23 cellular contexts compared by ENCODE assay signal in the genomic region with DNA sequence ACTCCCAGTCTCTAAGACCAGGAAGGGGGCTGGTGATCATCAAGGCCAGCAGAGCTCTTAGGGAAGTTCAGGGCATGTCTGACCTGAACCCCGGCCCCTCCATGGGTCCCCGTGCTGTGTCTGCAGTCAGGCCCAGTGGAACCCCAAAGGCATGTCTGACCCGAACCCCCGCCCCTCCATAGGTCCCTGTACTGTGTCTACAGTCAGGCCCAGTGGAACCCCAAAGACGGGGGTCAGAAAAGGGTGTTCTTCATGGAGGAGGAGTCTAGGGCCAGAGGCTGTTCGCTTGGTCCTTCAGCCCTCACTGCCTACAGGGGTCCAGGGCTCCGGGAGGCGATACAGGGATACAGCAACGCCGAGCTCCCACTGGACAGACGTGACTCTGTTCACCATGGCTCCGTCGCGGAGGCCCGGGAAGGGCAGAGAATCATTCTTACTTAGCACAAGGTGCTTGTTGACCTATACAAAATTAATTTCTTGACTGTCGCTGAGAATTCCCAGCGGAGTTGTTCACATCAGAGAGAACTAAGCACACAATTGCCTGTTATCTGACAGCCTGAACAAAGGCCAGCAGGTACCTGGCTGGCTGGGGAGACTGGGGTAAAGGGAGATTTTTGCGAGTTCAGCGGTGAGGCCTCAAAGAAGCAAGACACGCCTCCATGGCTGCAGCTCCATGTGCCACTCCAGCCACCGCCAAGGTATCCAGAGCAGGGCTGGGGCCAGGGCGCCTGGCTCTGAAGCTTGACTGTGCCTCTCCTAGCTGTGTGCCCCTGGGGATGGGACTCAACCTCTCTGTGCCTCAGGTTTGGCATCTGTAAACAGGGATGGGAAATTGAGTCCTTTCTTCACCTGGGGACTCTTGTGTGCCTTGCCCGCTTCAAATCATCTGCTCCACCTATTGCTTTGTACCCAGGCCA. TPM values are rescaled to one million over a fixed set of nuclear protein-coding genes. Genes with fewer than 3 reads are reported as not detected.
DNase-seq lines count a peak whose midpoint lies in the region; ATAC-seq and TF ChIP-seq lines count a peak whose summit lies in the region.
"Had no signal": no experiment of that assay in that cellular context is flagged by ENCODE, and none has a peak within 500 bp of the region (broad histone marks: within the 10 kb centered on the region; RNA-seq: fewer than 3 reads in every experiment).

No MANE protein-coding gene starts in this region.

- no peak overlapping the region for H3K23ac ChIP-seq in neuronal stem cell (ENCODE audit: low read depth, low read length, poor library complexity)

- no peaks in the 10 kb centered on the region for H3K36me3 Mint-ChIP-seq in endodermal cell (ENCODE audit: low read depth)

- peak; percentile 19 for DNase-seq in D341Med (ENCODE audit: low spot score)
- DNase-seq in GM10248 (ENCODE audit: extremely low spot score): peak; percentile 6
- peak; percentile 43 for DNase-seq in endodermal cell
- DNase-seq in neuronal stem cell (ENCODE audit: low spot score): no peak
- DNase-seq: ACHN; CD4-positive, alpha-beta T cell; COR-L47; DND-41; IMR-90; MV-4-11; NCI-H1694; NCI-H2081 treated with DMSO at 0.1 percent for 48 hours; NCI-H748 treated with DMSO at 0.1 percent for 48 hours; PC-9; SHP77 treated with DMSO at 0.1 percent for 48 hours had no signal

- H3K4me3 ChIP-seq in endodermal cell (ENCODE audit: low read length) (no peak overlapping the region), neuronal stem cell (ENCODE audit: low read length in 2 of 2) (no peak overlapping the region)
- H3K4me3 ChIP-seq: BLaER1, GM23338, PC-9, SK-N-MC had no signal

- H3K36me3 ChIP-seq in endodermal cell (ENCODE audit: control insufficient read depth, insufficient read depth, low read length) (no peaks in the 10 kb centered on the region), neuronal stem cell (replicated peaks in 1 of 2; ENCODE audit: control insufficient read depth in 2 of 2, insufficient read depth in 2 of 2, low read length in 2 of 2) (no peaks in the 10 kb centered on the region)
- H3K36me3 ChIP-seq: BLaER1 had no signal

- peak overlapping the region; percentile 27 for H2AK5ac ChIP-seq in neuronal stem cell (ENCODE audit: low read depth, low read length)

- no peak overlapping the region for H2BK12ac ChIP-seq in neuronal stem cell (ENCODE audit: low read length)

- H3K79me1 ChIP-seq in neuronal stem cell (ENCODE audit: low read depth, low read length): no peaks in the 10 kb centered on the region

- peaks cover 3% of the 10 kb centered on the region for H3K4me1 Mint-ChIP-seq in endodermal cell

- no peak overlapping the region for H4K8ac ChIP-seq in neuronal stem cell (ENCODE audit: low read depth, low read length)

- H3K4me1 ChIP-seq in endodermal cell (ENCODE audit: control insufficient read depth, insufficient read depth, low read length) (no peaks in the 10 kb centered on the region), neuronal stem cell (ENCODE audit: control insufficient read depth in 2 of 2, insufficient read depth in 1 of 2, low read depth in 1 of 2, low read length in 2 of 2) (peaks cover 15 to 27% of the 10 kb centered on the region in 2 donors)

- peaks cover 85% of the 10 kb centered on the region for H3K27me3 ChIP-seq in endodermal cell (ENCODE audit: control insufficient read depth, insufficient read depth, low read length, poor library complexity, severe bottlenecking)
- H3K27me3 ChIP-seq in neuronal stem cell (ENCODE audit: control insufficient read depth in 3 of 3, insufficient read depth in 3 of 3, low read depth in 1 of 3, low read length in 3 of 3): peaks cover 0 to 7% (median 0%) of the 10 kb centered on the region in 3 experiments

- CTCF ChIA-PET in GM10248 (lab: Yijun Ruan, JAX): no interaction called here

- WGBS in endodermal cell (ENCODE audit: insufficient coverage in 1 of 2, insufficient read length in 1 of 2), 2 experiments: 89 to 92% methylated on average over 18 to 23 of the region's 23 CpGs
- WGBS in neuronal stem cell (ENCODE audit: extremely low coverage in 2 of 2, insufficient read length in 2 of 2, insufficient replicate concordance in 1 of 2), 2 donors: no CpG with 5 or more reads among the region's 23 CpGs

- H3K4ac ChIP-seq in neuronal stem cell (ENCODE audit: low read length): no peak overlapping the region

- POLR2A ChIA-PET in GM10248 (lab: Yijun Ruan, JAX): no interaction called here

- H3K27me3 Mint-ChIP-seq in endodermal cell (ENCODE audit: insufficient read depth): peaks cover 88% of the 10 kb centered on the region

- no peak overlapping the region for H3K14ac ChIP-seq in neuronal stem cell (ENCODE audit: low read length)

- TF ChIP-seq CTCF in GM10248 (IDR thresholded peaks at IDR 0.05; ENCODE audit: control extremely low read depth, extremely low read depth, low read depth, missing control alignments): no peak
- TF ChIP-seq CTCF in endodermal cell (conservative IDR thresholded peaks at IDR 0.05): no peak

- H3K4me3 Mint-ChIP-seq in endodermal cell: no peak overlapping the region
- H3K4me3 Mint-ChIP-seq: CD4-positive, alpha-beta T cell; GM23338 had no signal

- ATAC-seq in GM18907 (IDR thresholded peaks at IDR 0.05; ENCODE audit: unreplicated experiment) (no peak), esophagus mucosa (no peak), GM19035 (IDR thresholded peaks at IDR 0.05; ENCODE audit: unreplicated experiment) (no peak)
- ATAC-seq: HCT116 had no signal

- no peak overlapping the region for H4K91ac ChIP-seq in neuronal stem cell (ENCODE audit: low read depth, low read length, poor library complexity)

- no peaks in the 10 kb centered on the region for H3K9me3 ChIP-seq in endodermal cell (ENCODE audit: control insufficient read depth, low read length)
- peaks cover 0 to 1% of the 10 kb centered on the region in 2 donors for H3K9me3 ChIP-seq in neuronal stem cell (replicated peaks in 1 of 2; ENCODE audit: control insufficient read depth in 2 of 2, insufficient read depth in 1 of 2, low read depth in 1 of 2, low read length in 2 of 2)
- H3K9me3 ChIP-seq: BLaER1 had no signal

- H2BK120ac ChIP-seq in neuronal stem cell (ENCODE audit: low read depth, low read length): no peak overlapping the region

- H2AFZ ChIP-seq in neuronal stem cell (ENCODE audit: low read length): no peak overlapping the region
- H2AFZ ChIP-seq: GM23338, PC-9 had no signal

- H2BK5ac ChIP-seq in neuronal stem cell (ENCODE audit: low read length): no peak overlapping the region

- no peak overlapping the region for H3K4me2 ChIP-seq in neuronal stem cell (ENCODE audit: insufficient read depth, low read length, poor library complexity, severe bottlenecking)
- H3K4me2 ChIP-seq: BLaER1, GM23338, PC-9 had no signal

- no peak overlapping the region for H3K27ac ChIP-seq in endodermal cell (ENCODE audit: low read depth, low read length)
- no peak overlapping the region for H3K27ac ChIP-seq in neuronal stem cell (replicated peaks; ENCODE audit: low read length)
- H3K27ac ChIP-seq: BLaER1, PC-9, RWPE1, SK-N-MC had no signal

- no peak overlapping the region for H3K27ac Mint-ChIP-seq in endodermal cell
- H3K27ac Mint-ChIP-seq: CD4-positive, alpha-beta T cell; GM23338 had no signal

- H3K9ac ChIP-seq in endodermal cell (ENCODE audit: extremely low read depth, low read length, poor library complexity, severe bottlenecking) (no peak overlapping the region), neuronal stem cell (ENCODE audit: low read depth, low read length, poor library complexity) (no peak overlapping the region)
- H3K9ac ChIP-seq: BLaER1 had no signal

- no peak overlapping the region for H3K18ac ChIP-seq in neuronal stem cell (ENCODE audit: low read length)

- no peak overlapping the region for H2BK15ac ChIP-seq in neuronal stem cell (ENCODE audit: low read length)

- H3K9me3 Mint-ChIP-seq in endodermal cell: no peaks in the 10 kb centered on the region
- H3K9me3 Mint-ChIP-seq: CD4-positive, alpha-beta T cell; GM23338 had no signal

RNA-seq across cellular contexts. Expression of a gene that starts 26.8 kb away (rescaled TPM):
- total RNA-seq in endodermal cell (not detected), esophagus mucosa (not detected)
- 16.1 TPM for polyA plus RNA-seq in endodermal cell (2013, experiment 1 of 2)
- polyA plus RNA-seq in endodermal cell (2013, experiment 2 of 2): 19.3 TPM
- polyA plus RNA-seq in neuronal stem cell (2013, experiment 1 of 2): not detected
- polyA plus RNA-seq in neuronal stem cell (2013, experiment 2 of 2): not detected
- total RNA-seq: CD4-positive, alpha-beta T cell; GM23338; IMR-90; PC-9 had no signal
- polyA plus RNA-seq: GM23338, IMR-90 had no signal
